Comparison of ENCODE assay signal across 1 cellular context in the genomic region with DNA sequence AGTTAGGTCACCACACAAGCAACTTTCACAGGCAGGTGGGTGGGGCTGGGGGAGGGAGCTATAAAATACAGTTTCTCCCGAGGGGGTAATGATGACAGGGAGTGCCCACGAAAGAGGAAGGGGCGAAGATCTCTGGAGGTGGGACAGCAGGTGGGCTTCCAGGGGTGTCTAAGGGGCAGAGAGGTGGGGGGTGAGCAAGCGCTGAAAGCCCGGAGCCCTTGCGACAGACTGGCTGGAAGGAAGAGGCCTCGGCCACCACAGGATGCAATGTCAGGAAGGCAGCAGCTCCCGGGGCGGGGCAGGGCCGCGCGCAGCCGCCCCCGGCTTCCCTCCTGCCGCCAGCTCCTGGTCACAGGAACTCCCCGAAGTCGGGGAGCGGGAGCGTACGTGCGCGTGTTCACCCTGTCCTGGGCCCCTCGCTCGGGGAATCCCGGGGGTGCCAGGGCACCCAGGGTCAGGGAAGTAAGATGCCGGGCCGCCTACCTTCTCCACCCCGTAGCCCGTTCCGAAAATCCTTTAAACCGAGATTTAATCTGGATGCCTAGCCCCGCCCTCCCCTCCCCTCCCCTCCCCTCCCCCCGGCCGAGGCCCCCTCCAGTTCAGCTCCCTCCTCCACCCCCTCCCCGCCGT.
TF ChIP-seq lines count a peak whose summit lies in the region.

No MANE protein-coding gene starts in this region.

TF ChIP-seq in GM23338, 12 proteins besides CTCF, POLR2A, EP300 and RAD21 (continued from another document):
- TF ChIP-seq, protein P1, sequence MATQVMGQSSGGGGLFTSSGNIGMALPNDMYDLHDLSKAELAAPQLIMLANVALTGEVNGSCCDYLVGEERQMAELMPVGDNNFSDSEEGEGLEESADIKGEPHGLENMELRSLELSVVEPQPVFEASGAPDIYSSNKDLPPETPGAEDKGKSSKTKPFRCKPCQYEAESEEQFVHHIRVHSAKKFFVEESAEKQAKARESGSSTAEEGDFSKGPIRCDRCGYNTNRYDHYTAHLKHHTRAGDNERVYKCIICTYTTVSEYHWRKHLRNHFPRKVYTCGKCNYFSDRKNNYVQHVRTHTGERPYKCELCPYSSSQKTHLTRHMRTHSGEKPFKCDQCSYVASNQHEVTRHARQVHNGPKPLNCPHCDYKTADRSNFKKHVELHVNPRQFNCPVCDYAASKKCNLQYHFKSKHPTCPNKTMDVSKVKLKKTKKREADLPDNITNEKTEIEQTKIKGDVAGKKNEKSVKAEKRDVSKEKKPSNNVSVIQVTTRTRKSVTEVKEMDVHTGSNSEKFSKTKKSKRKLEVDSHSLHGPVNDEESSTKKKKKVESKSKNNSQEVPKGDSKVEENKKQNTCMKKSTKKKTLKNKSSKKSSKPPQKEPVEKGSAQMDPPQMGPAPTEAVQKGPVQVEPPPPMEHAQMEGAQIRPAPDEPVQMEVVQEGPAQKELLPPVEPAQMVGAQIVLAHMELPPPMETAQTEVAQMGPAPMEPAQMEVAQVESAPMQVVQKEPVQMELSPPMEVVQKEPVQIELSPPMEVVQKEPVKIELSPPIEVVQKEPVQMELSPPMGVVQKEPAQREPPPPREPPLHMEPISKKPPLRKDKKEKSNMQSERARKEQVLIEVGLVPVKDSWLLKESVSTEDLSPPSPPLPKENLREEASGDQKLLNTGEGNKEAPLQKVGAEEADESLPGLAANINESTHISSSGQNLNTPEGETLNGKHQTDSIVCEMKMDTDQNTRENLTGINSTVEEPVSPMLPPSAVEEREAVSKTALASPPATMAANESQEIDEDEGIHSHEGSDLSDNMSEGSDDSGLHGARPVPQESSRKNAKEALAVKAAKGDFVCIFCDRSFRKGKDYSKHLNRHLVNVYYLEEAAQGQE (IDR thresholded peaks at IDR 0.05; ENCODE audit: unreplicated experiment) = no peak
